In genomic region chr11:123195182-123196059, GRCh38 we compare ENCODE assay signal across 8 cellular contexts. TPM values are rescaled to one million over a fixed set of nuclear protein-coding genes. Genes with fewer than 3 reads are reported as not detected.
A peak's percentile ranks its signal among the peaks of the same experiment; 100 is the strongest.
DNase-seq lines count a peak whose midpoint lies in the region; ATAC-seq and TF ChIP-seq lines count a peak whose summit lies in the region.

A gene with protein sequence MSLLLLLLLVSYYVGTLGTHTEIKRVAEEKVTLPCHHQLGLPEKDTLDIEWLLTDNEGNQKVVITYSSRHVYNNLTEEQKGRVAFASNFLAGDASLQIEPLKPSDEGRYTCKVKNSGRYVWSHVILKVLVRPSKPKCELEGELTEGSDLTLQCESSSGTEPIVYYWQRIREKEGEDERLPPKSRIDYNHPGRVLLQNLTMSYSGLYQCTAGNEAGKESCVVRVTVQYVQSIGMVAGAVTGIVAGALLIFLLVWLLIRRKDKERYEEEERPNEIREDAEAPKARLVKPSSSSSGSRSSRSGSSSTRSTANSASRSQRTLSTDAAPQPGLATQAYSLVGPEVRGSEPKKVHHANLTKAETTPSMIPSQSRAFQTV (minus strand): TSS chr11:123195248. CDS start chr11:123194940, 308 bp downstream.

- peaks cover 37% of the 10 kb centered on the region for H3K4me1 Mint-ChIP-seq in activated naive CD4-positive, alpha-beta T cell treated with anti-CD3 and anti-CD28 coated beads, Interleukin-2, amount 10 ng/mL, durations not matched to agents 7 days and 5 days
- H3K4me1 Mint-ChIP-seq in progenitor cell of endocrine pancreas (ENCODE audit: low read depth) = peaks cover 6% of the 10 kb centered on the region

- intact Hi-C loops in left cardiac atrium (cut with DNase I) = no loop called here

- TF ChIP-seq CTCF in progenitor cell of endocrine pancreas (IDR thresholded peaks at IDR 0.05; ENCODE audit: unreplicated experiment) = no peak

- CTCF ChIA-PET in activated naive CD4-positive, alpha-beta T cell treated with anti-CD3 and anti-CD28 coated beads, Interleukin-2, amount 10 ng/mL, durations not matched to agents 7 days and 5 days (lab: Charles Lee) = no interaction called here

- peaks cover 5% of the 10 kb centered on the region for H3K36me3 Mint-ChIP-seq in activated naive CD4-positive, alpha-beta T cell treated with anti-CD3 and anti-CD28 coated beads, Interleukin-2, amount 10 ng/mL, durations not matched to agents 7 days and 5 days
- H3K36me3 Mint-ChIP-seq in progenitor cell of endocrine pancreas (ENCODE audit: insufficient read depth) = no peaks in the 10 kb centered on the region

- no peak within 1 kb of the TSS for H3K27ac Mint-ChIP-seq in activated naive CD4-positive, alpha-beta T cell treated with anti-CD3 and anti-CD28 coated beads, Interleukin-2, amount 10 ng/mL, durations not matched to agents 7 days and 5 days
- peak within 1 kb of the TSS; percentile 3 for H3K27ac Mint-ChIP-seq in progenitor cell of endocrine pancreas

- H3K4me3 Mint-ChIP-seq in activated naive CD4-positive, alpha-beta T cell treated with anti-CD3 and anti-CD28 coated beads, Interleukin-2, amount 10 ng/mL, durations not matched to agents 7 days and 5 days = peak within 1 kb of the TSS; percentile 63
- peak within 1 kb of the TSS; percentile 59 for H3K4me3 Mint-ChIP-seq in progenitor cell of endocrine pancreas (ENCODE audit: low read depth)

- peaks cover 7% of the 10 kb centered on the region for H3K9me3 Mint-ChIP-seq in activated naive CD4-positive, alpha-beta T cell treated with anti-CD3 and anti-CD28 coated beads, Interleukin-2, amount 10 ng/mL, durations not matched to agents 7 days and 5 days
- H3K9me3 Mint-ChIP-seq in progenitor cell of endocrine pancreas (ENCODE audit: low read depth) = no peaks in the 10 kb centered on the region

- ATAC-seq in left cardiac atrium (peak; percentile 76 to 85), HG03175 (IDR thresholded peaks at IDR 0.05; ENCODE audit: unreplicated experiment) (no peak)

- peaks cover 85% of the 10 kb centered on the region for H3K27me3 Mint-ChIP-seq in activated naive CD4-positive, alpha-beta T cell treated with anti-CD3 and anti-CD28 coated beads, Interleukin-2, amount 10 ng/mL, durations not matched to agents 7 days and 5 days
- peaks cover 65% of the 10 kb centered on the region for H3K27me3 Mint-ChIP-seq in progenitor cell of endocrine pancreas

- peak; percentile 12 for DNase-seq in stimulated activated CD4-positive, alpha-beta T cell treated with anti-CD3 and anti-CD28 coated beads, Interleukin-4, amount 100 ng/mL, for 1 hour
- DNase-seq in stimulated activated CD4-positive, alpha-beta T cell treated with anti-CD3 and anti-CD28 coated beads, Interleukin-1b, Interleukin-23, amount 100 ng/mL, for 48 hours = no peak
- peak; percentile 29 for DNase-seq in activated naive CD4-positive, alpha-beta T cell treated with anti-CD3 and anti-CD28 coated beads, Interleukin-2, amount 10 ng/mL, durations not matched to agents 7 days and 5 days
- DNase-seq in left cardiac atrium (peak; percentile 57), progenitor cell of endocrine pancreas (ENCODE audit: low spot score, unreplicated experiment) (peak; percentile 22), COLO668 (lab: John Stamatoyannopoulos, UW; ENCODE audit: unreplicated experiment) (no peak), Kasumi-1 (lab: John Stamatoyannopoulos, UW) (no peak)

RNA-seq across cellular contexts. Expression of the gene that starts here (rescaled TPM):
- total RNA-seq in left cardiac atrium (10 to 100 TPM; 30.6 to 38.6 TPM), progenitor cell of endocrine pancreas (2.3 and 4.0 TPM in 2 replicates)

Comparison
In these comparisons a context has a peak if more than half of its experiments do, and no peak if none do; other contexts are left out.
1. DNase-seq: peak in stimulated activated CD4-positive, alpha-beta T cell treated with anti-CD3 and anti-CD28 coated beads, Interleukin-4, amount 100 ng/mL, for 1 hour (single experiment), activated naive CD4-positive, alpha-beta T cell treated with anti-CD3 and anti-CD28 coated beads, Interleukin-2, amount 10 ng/mL, durations not matched to agents 7 days and 5 days (single experiment), left cardiac atrium (single experiment) and progenitor cell of endocrine pancreas (single experiment); none in stimulated activated CD4-positive, alpha-beta T cell treated with anti-CD3 and anti-CD28 coated beads, Interleukin-1b, Interleukin-23, amount 100 ng/mL, for 48 hours (single experiment), COLO668 (single experiment) and Kasumi-1 (0 of 2).